Comparison of ENCODE assay signal across 24 cellular contexts in genomic region chr9:20024159-20024571, GRCh38.
DNase-seq lines count a peak whose midpoint lies in the region; ATAC-seq, FAIRE-seq and TF ChIP-seq lines count a peak whose summit lies in the region.
"Had no signal": no experiment of that assay in that cellular context is flagged by ENCODE, and none has a peak within 500 bp of the region (broad histone marks: within the 10 kb centered on the region; RNA-seq: fewer than 3 reads in every experiment).

No MANE protein-coding gene starts in this region.

- no peaks in the 10 kb centered on the region for H3K79me1 ChIP-seq in H1 (ENCODE audit: low read depth, low read length)

- no peak overlapping the region for H3K56ac ChIP-seq in H1 (replicated peaks; ENCODE audit: insufficient read length, low read depth, low read length)

- H3K23ac ChIP-seq in H1 (ENCODE audit: insufficient read length), result no peak overlapping the region

- H4K8ac ChIP-seq in H1 (ENCODE audit: extremely low read depth, insufficient read depth, low read length), result no peak overlapping the region

- no peak overlapping the region for H3K14ac ChIP-seq in H1 (ENCODE audit: insufficient read length)

- H3K27me3 ChIP-seq in H1 (replicated peaks in 1 of 4; ENCODE audit: control insufficient read depth in 3 of 4, extremely low read depth in 1 of 4, insufficient read depth in 3 of 4, low read length in 3 of 4) (no peaks in the 10 kb centered on the region), skeletal muscle satellite cell (ENCODE audit: control insufficient read depth, insufficient read depth, low read length) (no peaks in the 10 kb centered on the region)
- H3K27me3 ChIP-seq: foreskin keratinocyte, hepatocyte had no signal

- no peak overlapping the region for H3K18ac ChIP-seq in H1 (ENCODE audit: extremely low read depth, low read length)

- CTCF ChIA-PET in H1 (lab: Charles Lee; ENCODE audit: partially characterized antibody), result no interaction called here

- H3K4me1 ChIP-seq in H1 (replicated peaks in 1 of 4; ENCODE audit: control insufficient read depth in 3 of 4, insufficient read depth in 4 of 4, low read length in 3 of 4) (no peaks in the 10 kb centered on the region), mesodermal cell (ENCODE audit: control insufficient read depth, insufficient read depth, low read length, poor library complexity, severe bottlenecking) (peaks cover 30% of the 10 kb centered on the region), skeletal muscle satellite cell (ENCODE audit: control insufficient read depth, insufficient read depth, low read length) (peaks cover 23% of the 10 kb centered on the region)
- H3K4me1 ChIP-seq: foreskin keratinocyte had no signal

- H2BK12ac ChIP-seq in H1 (ENCODE audit: low read depth, low read length), result no peak overlapping the region

- no peak overlapping the region for H2AK5ac ChIP-seq in H1 (ENCODE audit: low read depth, low read length)

- no peak overlapping the region for H3K27ac ChIP-seq in H1 (ENCODE audit: low read depth, low read length)
- peak overlapping the region; percentile 87 for H3K27ac ChIP-seq in mesodermal cell (ENCODE audit: low read depth, low read length, severe bottlenecking)
- H3K27ac ChIP-seq: 22Rv1, foreskin keratinocyte, hepatocyte, KMS-11 had no signal

- no peak overlapping the region for H2BK120ac ChIP-seq in H1 (replicated peaks; ENCODE audit: low read depth, low read length)

- H3K4ac ChIP-seq in H1 (replicated peaks; ENCODE audit: insufficient read length, low read depth, low read length), result no peak overlapping the region

- POLR2A ChIA-PET in H1 (lab: Charles Lee; ENCODE audit: partially characterized antibody), result no interaction called here

- H2BK20ac ChIP-seq in H1 (ENCODE audit: low read length), result no peak overlapping the region

- H3K36me3 ChIP-seq in H1 (ENCODE audit: control insufficient read depth in 2 of 4, insufficient read depth in 4 of 4, low read length in 3 of 4) (no peaks in the 10 kb centered on the region), mesodermal cell (ENCODE audit: control insufficient read depth, insufficient read depth, low read length) (no peaks in the 10 kb centered on the region), skeletal muscle satellite cell (ENCODE audit: insufficient read depth, low read length) (no peaks in the 10 kb centered on the region)

- no peaks in the 10 kb centered on the region for H4K20me1 ChIP-seq in H1 (replicated peaks in 1 of 2; ENCODE audit: control insufficient read depth in 1 of 2, insufficient read depth in 2 of 2, low read length in 2 of 2)

- H4K5ac ChIP-seq in H1 (ENCODE audit: insufficient read length, low read depth, low read length), result no peak overlapping the region

- no peak overlapping the region for H3K4me3 ChIP-seq in H1 (ENCODE audit: extremely low read depth in 1 of 4, insufficient read depth in 2 of 4, low read depth in 3 of 4, low read length in 4 of 4)
- H3K4me3 ChIP-seq in mesodermal cell (ENCODE audit: extremely low read depth, insufficient read depth, low read length, poor library complexity, severe bottlenecking), result no peak overlapping the region
- no peak overlapping the region for H3K4me3 ChIP-seq in skeletal muscle satellite cell (ENCODE audit: low read length)
- H3K4me3 ChIP-seq: hepatocyte had no signal

- FAIRE-seq in H1 (lab: Jason Lieb, UNC), result no peak

- H3K27ac Mint-ChIP-seq in activated T-helper 17 cell treated with anti-CD3 and anti-CD28 coated beads, Interleukin-2, amount 50 U/mL, for 72 hours, result no peak overlapping the region
- H3K27ac Mint-ChIP-seq: activated CD4-positive, alpha-beta T cell treated with anti-CD3 and anti-CD28 coated beads, Interleukin-2, amount 10 ng/mL, durations not matched to agents 24 days and 14 days; activated naive CD4-positive, alpha-beta T cell treated with anti-CD3 and anti-CD28 coated beads for 36 hours; activated T-cell treated with anti-CD3 and anti-CD28 coated beads, Interleukin-2, amount 50 U/mL, for 72 hours; CD4-positive, alpha-beta memory T cell; T-helper 2 cell treated with Interferon-gamma antibody and Interleukin-4, amounts not matched to agents 5 μg/mL and 100 μg/mL, for 36 hours had no signal

- no peaks in the 10 kb centered on the region for H3K27me3 Mint-ChIP-seq in activated T-helper 17 cell treated with anti-CD3 and anti-CD28 coated beads, Interleukin-2, amount 50 U/mL, for 72 hours
- H3K27me3 Mint-ChIP-seq: CD4-positive, alpha-beta memory T cell had no signal

- no peaks in the 10 kb centered on the region for H3K23me2 ChIP-seq in H1 (ENCODE audit: low read depth, low read length)

- H3K9me3 Mint-ChIP-seq in activated T-helper 17 cell treated with anti-CD3 and anti-CD28 coated beads, Interleukin-2, amount 50 U/mL, for 72 hours, result no peaks in the 10 kb centered on the region
- H3K9me3 Mint-ChIP-seq: activated naive CD4-positive, alpha-beta T cell treated with anti-CD3 and anti-CD28 coated beads for 36 hours; T-helper 2 cell treated with Interferon-gamma antibody and Interleukin-4, amounts not matched to agents 5 μg/mL and 100 μg/mL, for 36 hours had no signal

- no peak for TF ChIP-seq CTCF in H1 (IDR thresholded peaks at IDR 0.05; ENCODE audit: control extremely low read depth in 1 of 3, insufficient read depth in 1 of 3, low read depth in 1 of 3, low read length in 3 of 3)

- H2AFZ ChIP-seq in H1 (ENCODE audit: low read length), result peak overlapping the region; percentile 18; the same call in 1 of the 2 replicates
- H2AFZ ChIP-seq: hepatocyte had no signal

- H3K4me2 ChIP-seq in H1 (ENCODE audit: insufficient read depth in 1 of 2, low read depth in 2 of 2, low read length in 2 of 2) (no peak overlapping the region), skeletal muscle satellite cell (ENCODE audit: low read length) (peak overlapping the region; percentile 7)
- H3K4me2 ChIP-seq: hepatocyte, KMS-11 had no signal

- no peak for TF ChIP-seq RAD21 in H1 (IDR thresholded peaks at IDR 0.05 in 1 of 2, conservative IDR thresholded peaks at IDR 0.05 in 1 of 2; ENCODE audit: low read depth in 2 of 2, low read length in 2 of 2)

- no peak overlapping the region for H2BK5ac ChIP-seq in H1 (ENCODE audit: low read depth, low read length)

- H3K36me3 Mint-ChIP-seq in activated T-helper 17 cell treated with anti-CD3 and anti-CD28 coated beads, Interleukin-2, amount 50 U/mL, for 72 hours (ENCODE audit: low read depth), result no peaks in the 10 kb centered on the region
- H3K36me3 Mint-ChIP-seq: CD4-positive, alpha-beta memory T cell had no signal

- no peak for TF ChIP-seq EP300 in H1 (IDR thresholded peaks at IDR 0.05; ENCODE audit: borderline replicate concordance in 1 of 2, low read depth in 2 of 2, low read length in 2 of 2)

- H3K9me3 ChIP-seq in H1 (ENCODE audit: insufficient read depth in 2 of 2, low read depth in 1 of 2, low read length in 1 of 2) (no peaks in the 10 kb centered on the region), mesodermal cell (ENCODE audit: control insufficient read depth, low read length) (no peaks in the 10 kb centered on the region), skeletal muscle satellite cell (replicated peaks; ENCODE audit: low read length) (no peaks in the 10 kb centered on the region)

- H2BK15ac ChIP-seq in H1 (ENCODE audit: low read length), result no peak overlapping the region

- TF ChIP-seq POLR2A in H1 (IDR thresholded peaks at IDR 0.05; ENCODE audit: control extremely low read depth in 1 of 2, low read depth in 2 of 2, low read length in 2 of 2), result no peak

- H3K4me3 Mint-ChIP-seq in activated T-helper 17 cell treated with anti-CD3 and anti-CD28 coated beads, Interleukin-2, amount 50 U/mL, for 72 hours, result no peak overlapping the region
- H3K4me3 Mint-ChIP-seq: activated CD4-positive, alpha-beta T cell treated with anti-CD3 and anti-CD28 coated beads, Interleukin-2, amount 10 ng/mL, durations not matched to agents 24 days and 14 days; activated naive CD4-positive, alpha-beta T cell treated with anti-CD3 and anti-CD28 coated beads for 36 hours; activated T-cell treated with anti-CD3 and anti-CD28 coated beads, Interleukin-2, amount 50 U/mL, for 72 hours; CD4-positive, alpha-beta memory T cell; T-helper 2 cell treated with Interferon-gamma antibody and Interleukin-4, amounts not matched to agents 5 μg/mL and 100 μg/mL, for 36 hours had no signal

- no peaks in the 10 kb centered on the region for H3K79me2 ChIP-seq in H1 (ENCODE audit: control insufficient read depth in 1 of 2, insufficient read depth in 2 of 2, low read length in 2 of 2)
- H3K79me2 ChIP-seq: hepatocyte had no signal

- no peak overlapping the region for H4K91ac ChIP-seq in H1 (replicated peaks; ENCODE audit: insufficient read length, low read length)

- ATAC-seq in activated T-helper 17 cell treated with anti-CD3 and anti-CD28 coated beads, Interleukin-2, amount 50 U/mL, for 72 hours (replicated peaks), result no peak
- no peak for ATAC-seq in left lobe of liver
- ATAC-seq: activated T-cell treated with anti-CD3 and anti-CD28 coated beads, Interleukin-2, amount 50 U/mL, for 72 hours; foreskin keratinocyte; left ventricle myocardium superior had no signal

- DNase-seq in DMS 273 (lab: John Stamatoyannopoulos, UW; ENCODE audit: unreplicated experiment) (peak; percentile 56), DMS 273 treated with DMSO at 0.1 percent for 48 hours (lab: John Stamatoyannopoulos, UW) (no peak), H1 (ENCODE audit: low read depth in 1 of 2, low spot score in 2 of 2) (no peak), SKM-1 (lab: John Stamatoyannopoulos, UW; ENCODE audit: unreplicated experiment) (no peak), left lobe of liver (ENCODE audit: low spot score) (no peak)
- DNase-seq: activated CD4-positive, alpha-beta T cell treated with anti-CD3 and anti-CD28 coated beads, Interleukin-2, amount 10 ng/mL, durations not matched to agents 24 days and 14 days; activated naive CD4-positive, alpha-beta T cell treated with anti-CD3 and anti-CD28 coated beads for 36 hours; activated T-cell treated with anti-CD3 and anti-CD28 coated beads, Interleukin-2, amount 50 U/mL, for 72 hours; CD4-positive, alpha-beta memory T cell; dermis blood vessel endothelial cell; foreskin keratinocyte; left ventricle myocardium superior; NCI-H1048; NCI-H187 treated with DMSO at 0.1 percent for 48 hours; NCI-H774; OCI-M1; substantia nigra had no signal

- WGBS in H1 (ENCODE audit: extremely low coverage in 1 of 2, insufficient coverage in 1 of 2, insufficient read length in 1 of 2, insufficient replicate concordance in 2 of 2, low coverage in 1 of 2, low lambda C conversion rate in 2 of 2, missing lambda C conversion rate in 1 of 2), 2 experiments, result 89% methylated on average over 6 of the region's 6 CpGs; no CpG with 5 or more reads in 1 of the 2 experiments
- 60 to 70% methylated on average over 5 to 6 of the region's 6 CpGs for WGBS in mesodermal cell (ENCODE audit: insufficient coverage in 2 of 2), 2 experiments

- no peaks in the 10 kb centered on the region for H3K4me1 Mint-ChIP-seq in activated T-helper 17 cell treated with anti-CD3 and anti-CD28 coated beads, Interleukin-2, amount 50 U/mL, for 72 hours
- H3K4me1 Mint-ChIP-seq: CD4-positive, alpha-beta memory T cell had no signal

- H3K9ac ChIP-seq in H1 (replicated peaks in 1 of 4; ENCODE audit: extremely low read depth in 1 of 4, low read depth in 3 of 4, low read length in 3 of 4) (no peak overlapping the region), skeletal muscle satellite cell (ENCODE audit: low read depth, low read length) (no peak overlapping the region)
- H3K9ac ChIP-seq: KMS-11 had no signal

TF ChIP-seq in H1, 55 proteins besides CTCF, POLR2A, EP300 and RAD21 (continues in another document):
- no peak for TF ChIP-seq RXRA (IDR thresholded peaks at IDR 0.05; ENCODE audit: insufficient read depth, low read depth, low read length)
